Comparison of ENCODE assay signal across 14 cellular contexts in genomic region chr19:7699422-7700127, GRCh38. TPM values are rescaled to one million over a fixed set of nuclear protein-coding genes. Genes with fewer than 3 reads are reported as not detected.
DNase-seq lines count a peak whose midpoint lies in the region; ATAC-seq and TF ChIP-seq lines count a peak whose summit lies in the region.
"Had no signal": no experiment of that assay in that cellular context is flagged by ENCODE, and none has a peak within 500 bp of the region (broad histone marks: within the 10 kb centered on the region; RNA-seq: fewer than 3 reads in every experiment).

No MANE protein-coding gene starts in this region.

- H3K4me2 ChIP-seq in hepatocyte = no peak overlapping the region

- H3K27me3 Mint-ChIP-seq in activated B cell treated with CpG ODN at 0.5 μM for 24 hours = no peaks in the 10 kb centered on the region

- intact Hi-C loops in activated B cell treated with CpG ODN at 0.5 μM for 24 hours (cut with micrococcal nuclease) = no loop called here
- intact Hi-C loops in sciatic nerve (cut with DNase I) = no loop called here
- intact Hi-C loops in aorta (cut with DNase I) = no loop called here

- H3K4me3 ChIP-seq in GM12864 (ENCODE audit: low read depth, low read length) (peak overlapping the region; percentile 52), hepatocyte (no peak overlapping the region), aorta (ENCODE audit: low read length in 2 of 2) (no peak overlapping the region)

- WGBS in hepatocyte (ENCODE audit: low lambda C conversion rate, missing lambda C conversion rate) = 69% methylated on average over 10 of the region's 10 CpGs
- WGBS in aorta, 2 donors = 52 to 54% methylated on average over 10 of the region's 10 CpGs

- TF ChIP-seq CTCF in GM12864 (IDR thresholded peaks at IDR 0.05; ENCODE audit: low read depth, low read length, missing control alignments) (no peak), activated B cell treated with CpG ODN at 0.5 μM for 24 hours (IDR thresholded peaks at IDR 0.05) (no peak), hepatocyte (IDR thresholded peaks at IDR 0.05; ENCODE audit: poor library complexity) (no peak)

- H3K4me3 Mint-ChIP-seq in activated B cell treated with CpG ODN at 0.5 μM for 24 hours = peak overlapping the region; percentile 84
- H3K4me3 Mint-ChIP-seq: HFFc6 had no signal

- H3K27me3 ChIP-seq in hepatocyte (peaks cover 6% of the 10 kb centered on the region), aorta (ENCODE audit: control insufficient read depth in 1 of 2, insufficient read depth in 2 of 2, low read length in 1 of 2) (no peaks in the 10 kb centered on the region)

- H3K4me1 ChIP-seq in hepatocyte (ENCODE audit: insufficient read depth) (no peaks in the 10 kb centered on the region), aorta (ENCODE audit: control insufficient read depth in 1 of 2, insufficient read depth in 2 of 2, low read length in 2 of 2) (no peaks in the 10 kb centered on the region)
- H3K4me1 ChIP-seq: parathyroid adenoma had no signal

- H3K9me2 ChIP-seq in hepatocyte (replicated peaks; ENCODE audit: insufficient read depth) = no peaks in the 10 kb centered on the region

- ATAC-seq in activated B cell treated with CpG ODN at 0.5 μM for 24 hours (ENCODE audit: low read depth) = no peak
- ATAC-seq in sciatic nerve = no peak
- no peak for ATAC-seq in aorta (ENCODE audit: low FRiP score)

- no peak overlapping the region for H2AFZ ChIP-seq in hepatocyte
- H2AFZ ChIP-seq: parathyroid adenoma had no signal

- peak; percentile 85 for DNase-seq in GM12864 (ENCODE audit: low read depth)
- peak; percentile 11 for DNase-seq in HT1080 (ENCODE audit: low read depth)
- no peak for DNase-seq in activated B cell treated with CpG ODN at 0.5 μM for 24 hours
- peak; percentile 43 for DNase-seq in sciatic nerve (ENCODE audit: low spot score)
- no peak for DNase-seq in hepatocyte (ENCODE audit: low spot score)
- no peak for DNase-seq in HuH-7.5 (ENCODE audit: low spot score)
- DNase-seq in aorta = no peak
- DNase-seq: DMS53, HFFc6, NCI-H2081 had no signal

- CTCF ChIA-PET in activated B cell treated with CpG ODN at 0.5 μM for 24 hours (lab: Charles Lee) = interaction anchor here (0.7 to 5.9 kb wide), 4 partner anchors 19 to 101 kb away, joined by 3 to 48 read pairs (median 3); partner anchors contain the start of gene TRAPPC5

- H3K9me3 ChIP-seq in hepatocyte (ENCODE audit: low read depth) (no peaks in the 10 kb centered on the region), aorta (ENCODE audit: control insufficient read depth, low read length) (no peaks in the 10 kb centered on the region)

- POLR2A ChIA-PET in activated B cell treated with CpG ODN at 0.5 μM for 24 hours (lab: Charles Lee) = interaction anchor here (0.7 to 4.0 kb wide), 12 partner anchors 10 to 494 kb away, joined by 3 to 23 read pairs (median 4); partner anchors contain the start of genes SNAPC2 and TRAPPC5

- peaks cover 99% of the 10 kb centered on the region for H3K4me1 Mint-ChIP-seq in activated B cell treated with CpG ODN at 0.5 μM for 24 hours

- H4K20me1 ChIP-seq in hepatocyte (ENCODE audit: insufficient read depth, poor library complexity, severe bottlenecking) = no peaks in the 10 kb centered on the region

- H3K36me3 Mint-ChIP-seq in activated B cell treated with CpG ODN at 0.5 μM for 24 hours (ENCODE audit: low read depth) = peaks cover 36% of the 10 kb centered on the region

- peak overlapping the region; percentile 97 for H3K27ac Mint-ChIP-seq in activated B cell treated with CpG ODN at 0.5 μM for 24 hours
- H3K27ac Mint-ChIP-seq: HFFc6 had no signal

- H3K27ac ChIP-seq in hepatocyte (no peak overlapping the region), aorta (ENCODE audit: low read depth in 1 of 2, low read length in 2 of 2) (no peak overlapping the region)
- H3K27ac ChIP-seq: parathyroid adenoma had no signal

- H3K36me3 ChIP-seq in hepatocyte (replicated peaks; ENCODE audit: insufficient read depth, low read depth) (no peaks in the 10 kb centered on the region), aorta (ENCODE audit: control insufficient read depth in 1 of 2, insufficient read depth in 2 of 2, low read length in 1 of 2) (no peaks in the 10 kb centered on the region)

- no peaks in the 10 kb centered on the region for H3K79me2 ChIP-seq in hepatocyte
- H3K79me2 ChIP-seq: parathyroid adenoma had no signal

- H3K9me3 Mint-ChIP-seq in activated B cell treated with CpG ODN at 0.5 μM for 24 hours = no peaks in the 10 kb centered on the region
- H3K9me3 Mint-ChIP-seq: HFFc6 had no signal

RNA-seq across cellular contexts. Expression of gene FCER2, which starts 2.4 kb away (rescaled TPM):
- total RNA-seq in HT1080 (2014; rRNA removed; shearing (Covaris generic)) = not detected in 2 replicates
- polyA plus RNA-seq in HT1080 (2015; cell fraction: cytosol; rRNA removed) = not detected in 2 replicates
- not detected in 2 replicates for polyA plus RNA-seq in HT1080 (2015; cell fraction: nucleus; rRNA removed)
- total RNA-seq in activated B cell treated with CpG ODN at 0.5 μM for 24 hours (191 and 193 TPM in 2 replicates), sciatic nerve (3.7 TPM), hepatocyte (not detected in 2 replicates), aorta (1 to 10 TPM in 1 of 2 donors, under 1 TPM in 1; 0.36 to 2.9 TPM)
- polyA plus RNA-seq in hepatocyte (not detected in 2 replicates), aorta (not detected)
- total RNA-seq: cardiac septum, fibroblast of villous mesenchyme, HFFc6 had no signal

RNA-seq across cellular contexts. Expression of gene TRAPPC5, which starts 18.9 kb away (rescaled TPM):
- 62.3 and 98.6 TPM in 2 replicates for total RNA-seq in HT1080 (2014; rRNA removed; shearing (Covaris generic))
- 36.7 and 48.9 TPM in 2 replicates for polyA plus RNA-seq in HT1080 (2015; cell fraction: cytosol; rRNA removed)
- 11.2 and 12.2 TPM in 2 replicates for polyA plus RNA-seq in HT1080 (2015; cell fraction: nucleus; rRNA removed)
- total RNA-seq in activated B cell treated with CpG ODN at 0.5 μM for 24 hours (110 and 123 TPM in 2 replicates), sciatic nerve (58.0 TPM), hepatocyte (64.6 and 80.4 TPM in 2 replicates), aorta (10 to 100 TPM; 54.0 to 60.1 TPM)
- polyA plus RNA-seq in hepatocyte (175 and 187 TPM in 2 replicates), aorta (10 to 100 TPM; 26.8 to 79.6 TPM)

RNA-seq across cellular contexts. Expression of gene MCEMP1, which starts 22.7 kb away (rescaled TPM):
- not detected in 2 replicates for total RNA-seq in HT1080 (2014; rRNA removed; shearing (Covaris generic))
- polyA plus RNA-seq in HT1080 (2015; cell fraction: cytosol; rRNA removed) = not detected in 2 replicates
- polyA plus RNA-seq in HT1080 (2015; cell fraction: nucleus; rRNA removed) = not detected in 2 replicates
- total RNA-seq in activated B cell treated with CpG ODN at 0.5 μM for 24 hours (not detected in 2 replicates), sciatic nerve (2.6 TPM), hepatocyte (not detected in 2 replicates), aorta (1 to 10 TPM in 1 of 2 donors, under 1 TPM in 1; 0.63 to 4.3 TPM)
- polyA plus RNA-seq in hepatocyte (not detected in 2 replicates), aorta (1 to 10 TPM in 1 of 2 donors, under 1 TPM in 1; 0.10 to 8.3 TPM)
- total RNA-seq: activated CD8-positive, alpha-beta memory T cell treated with anti-CD3 and anti-CD28 coated beads for 36 hours; fibroblast of villous mesenchyme; HFFc6 had no signal

RNA-seq across cellular contexts. Expression of gene RETN, which starts 30.7 kb away (rescaled TPM):
- total RNA-seq in HT1080 (2014; rRNA removed; shearing (Covaris generic)) = not detected in 2 replicates
- polyA plus RNA-seq in HT1080 (2015; cell fraction: cytosol; rRNA removed) = not detected in 2 replicates
- polyA plus RNA-seq in HT1080 (2015; cell fraction: nucleus; rRNA removed) = not detected in 2 replicates
- total RNA-seq in activated B cell treated with CpG ODN at 0.5 μM for 24 hours (not detected in 2 replicates), sciatic nerve (1.1 TPM), hepatocyte (not detected in 2 replicates), aorta (not detected)
- polyA plus RNA-seq in hepatocyte (0.74 TPM in 1 of 2 replicates, not detected in the other), aorta (1 to 10 TPM in 1 of 2 donors, not detected in 1; 2.6 TPM)
- total RNA-seq: activated CD8-positive, alpha-beta memory T cell treated with anti-CD3 and anti-CD28 coated beads for 36 hours; fibroblast of villous mesenchyme; HFFc6 had no signal

RNA-seq across cellular contexts. Expression of gene CLEC4G, which starts 32.3 kb away (rescaled TPM):
- not detected in 2 replicates for total RNA-seq in HT1080 (2014; rRNA removed; shearing (Covaris generic))
- polyA plus RNA-seq in HT1080 (2015; cell fraction: cytosol; rRNA removed) = not detected in 2 replicates
- not detected in 2 replicates for polyA plus RNA-seq in HT1080 (2015; cell fraction: nucleus; rRNA removed)
- total RNA-seq in activated B cell treated with CpG ODN at 0.5 μM for 24 hours = 0.55 and 0.78 TPM in 2 replicates
- total RNA-seq in sciatic nerve = 2.8 TPM
- total RNA-seq in hepatocyte = not detected in 2 replicates
- not detected in 2 replicates for polyA plus RNA-seq in hepatocyte
- total RNA-seq in aorta = 10 to 100 TPM in 1 of 2 donors, 1 to 10 TPM in 1; 2.8 to 26.8 TPM
- 1 to 10 TPM in 1 of 2 donors, not detected in 1; 2.3 TPM for polyA plus RNA-seq in aorta
- total RNA-seq: activated CD8-positive, alpha-beta memory T cell treated with anti-CD3 and anti-CD28 coated beads for 36 hours; fibroblast of villous mesenchyme; HFFc6 had no signal

Comparison
In these comparisons a context has a peak if more than half of its experiments do, and no peak if none do; other contexts are left out.
1. DNase-seq: peak in GM12864 (single experiment), HT1080 (single experiment) and sciatic nerve (single experiment); none in activated B cell treated with CpG ODN at 0.5 μM for 24 hours (single experiment), hepatocyte (single experiment), HuH-7.5 (single experiment) and aorta (0 of 2).
2. RNA of gene FCER2, which starts 2.4 kb away (total RNA-seq): 191 to 193 TPM in activated B cell treated with CpG ODN at 0.5 μM for 24 hours; 3.7 TPM in sciatic nerve (single experiment), 0.36 to 2.9 TPM in aorta, not detected in hepatocyte and not detected in HT1080; every median in the first group is over 10 times any median in the second.